In genomic region chr3:183378545-183378944, GRCh38 we compare ENCODE assay signal across 18 cellular contexts.
"Had no signal": no experiment of that assay in that cellular context is flagged by ENCODE, and none has a peak within 500 bp of the region (broad histone marks: within the 10 kb centered on the region; RNA-seq: fewer than 3 reads in every experiment).

No MANE protein-coding gene starts in this region.

- H3K4me1 ChIP-seq: psoas muscle, right lobe of liver, tibial artery had no signal

- H3K9me3 Mint-ChIP-seq: naive thymus-derived CD8-positive, alpha-beta T cell; stimulated activated effector memory CD8-positive, alpha-beta T cell treated with anti-CD3 and anti-CD28 coated beads, Interleukin-12 subunit alpha, Interleukin-12 subunit beta, amount 100 ng/mL, for 72 hours; stimulated activated naive CD8-positive, alpha-beta T cell treated with anti-CD3 and anti-CD28 coated beads, Interleukin-15, Interleukin-2, amounts not matched to agents 100 ng/mL and 50 ng/mL, for 24 hours had no signal

- H3K27ac Mint-ChIP-seq: naive thymus-derived CD8-positive, alpha-beta T cell; stimulated activated effector memory CD8-positive, alpha-beta T cell treated with anti-CD3 and anti-CD28 coated beads, Interleukin-12 subunit alpha, Interleukin-12 subunit beta, amount 100 ng/mL, for 72 hours; stimulated activated naive CD8-positive, alpha-beta T cell treated with anti-CD3 and anti-CD28 coated beads, Interleukin-15, Interleukin-2, amounts not matched to agents 100 ng/mL and 50 ng/mL, for 24 hours had no signal

- H3K27me3 ChIP-seq: hepatocyte, neutrophil, right lobe of liver had no signal

- H3K36me3 ChIP-seq: neutrophil, right lobe of liver, tibial artery had no signal

- H3K4me3 ChIP-seq: hepatocyte, mucosa of descending colon, psoas muscle, right lobe of liver, tibial artery had no signal

- H3K4me3 Mint-ChIP-seq: naive thymus-derived CD8-positive, alpha-beta T cell; stimulated activated effector memory CD8-positive, alpha-beta T cell treated with anti-CD3 and anti-CD28 coated beads, Interleukin-12 subunit alpha, Interleukin-12 subunit beta, amount 100 ng/mL, for 72 hours; stimulated activated naive CD8-positive, alpha-beta T cell treated with anti-CD3 and anti-CD28 coated beads, Interleukin-15, Interleukin-2, amounts not matched to agents 100 ng/mL and 50 ng/mL, for 24 hours had no signal

- H3K36me3 Mint-ChIP-seq: naive thymus-derived CD8-positive, alpha-beta T cell had no signal

- DNase-seq: dermis blood vessel endothelial cell; erythroblast; foreskin melanocyte; head of caudate nucleus; left colon; mammary epithelial cell; naive thymus-derived CD8-positive, alpha-beta T cell; psoas muscle; retina; right lobe of liver; stimulated activated CD4-positive, alpha-beta T cell treated with anti-CD3 and anti-CD28 coated beads, Interleukin-4, amount 100 ng/mL, for 1 hour; stimulated activated CD8-positive, alpha-beta memory T cell treated with anti-CD3 and anti-CD28 coated beads, Interleukin-4, amount 100 ng/mL, for 48 hours; tibial artery had no signal

- H3K27ac ChIP-seq: hepatocyte, neutrophil, psoas muscle, right lobe of liver, tibial artery had no signal

- H3K9me3 ChIP-seq: mucosa of descending colon, neutrophil, psoas muscle, right lobe of liver, tibial artery had no signal
